In genomic region chr3:126104028-126104635, GRCh38 we compare ENCODE assay signal across 24 cellular contexts. TPM values are rescaled to one million over a fixed set of nuclear protein-coding genes. Genes with fewer than 3 reads are reported as not detected.
DNase-seq lines count a peak whose midpoint lies in the region; ATAC-seq and TF ChIP-seq lines count a peak whose summit lies in the region.
"Had no signal": no experiment of that assay in that cellular context is flagged by ENCODE, and none has a peak within 500 bp of the region (broad histone marks: within the 10 kb centered on the region; RNA-seq: fewer than 3 reads in every experiment).

No MANE protein-coding gene starts in this region.

- intact Hi-C loops in HCT116 (cut with micrococcal nuclease) (no loop called here), gastrocnemius medialis (cut with DNase I; ENCODE audit: low total_unique reads) (no loop called here)
- intact Hi-C loops in activated CD4-positive, alpha-beta T cell treated with anti-CD3 and anti-CD28 coated beads, Interleukin-2, amount 10 ng/mL, durations not matched to agents 24 days and 14 days (cut with micrococcal nuclease), result no loop called here

- RAD21 ChIA-PET in HCT116 (lab: Charles Lee; ENCODE audit: low non-redundant PET in 1 of 2, low total read pairs in 2 of 2, uncharacterized antibody in 2 of 2, unreplicated experiment in 2 of 2), result no interaction called here

- H3K9ac ChIP-seq in HCT116 (ENCODE audit: low read length), result no peak overlapping the region

- H4K20me1 ChIP-seq in HCT116 (ENCODE audit: insufficient read depth), result no peaks in the 10 kb centered on the region

- H3K4me3 ChIP-seq in BE2C (ENCODE audit: low read depth, low read length), result no peak overlapping the region
- H3K4me3 ChIP-seq in HCT116 (replicated peaks in 1 of 2; ENCODE audit: low read depth in 1 of 2, low read length in 2 of 2), result no peak overlapping the region
- no peak overlapping the region for H3K4me3 ChIP-seq in gastrocnemius medialis
- H3K4me3 ChIP-seq: heart right ventricle, K562, MG63, upper lobe of right lung had no signal

- H3K79me2 ChIP-seq in HCT116 (ENCODE audit: insufficient read depth, low read length), result no peaks in the 10 kb centered on the region

- TF ChIP-seq CTCF in BE2C (IDR thresholded peaks at IDR 0.05; ENCODE audit: low read depth, low read length), result 0 out of 2 replicates have a peak, but pooled peaks have one; percentile 1
- TF ChIP-seq CTCF in HCT116 (IDR thresholded peaks at IDR 0.05 in 2 of 3, conservative IDR thresholded peaks at IDR 0.05 in 1 of 3; ENCODE audit: borderline replicate concordance in 1 of 3, insufficient read depth in 1 of 3, low read depth in 2 of 3, low read length in 2 of 3), result no peak
- TF ChIP-seq CTCF in gastrocnemius medialis (IDR thresholded peaks at IDR 0.05 in 4 of 5, conservative IDR thresholded peaks at IDR 0.05 in 1 of 5), result no peak

- no peaks in the 10 kb centered on the region for H3K4me1 Mint-ChIP-seq in activated CD4-positive, alpha-beta T cell treated with anti-CD3 and anti-CD28 coated beads, Interleukin-2, amount 10 ng/mL, durations not matched to agents 24 days and 14 days
- H3K4me1 Mint-ChIP-seq: activated CD4-positive, alpha-beta T cell treated with anti-CD3 and anti-CD28 coated beads, Interleukin-2, amount 10 ng/mL, durations not matched to agents 7 days and 5 days; CD4-positive, alpha-beta memory T cell had no signal

- H3K4me3 Mint-ChIP-seq in activated CD4-positive, alpha-beta T cell treated with anti-CD3 and anti-CD28 coated beads, Interleukin-2, amount 10 ng/mL, durations not matched to agents 24 days and 14 days, result no peak overlapping the region
- H3K4me3 Mint-ChIP-seq: activated CD4-positive, alpha-beta T cell treated with anti-CD3 and anti-CD28 coated beads, Interleukin-2, amount 10 ng/mL, durations not matched to agents 7 days and 5 days; stimulated activated naive CD8-positive, alpha-beta T cell treated with anti-CD3 and anti-CD28 coated beads, Interleukin-15, Interleukin-2, amounts not matched to agents 100 ng/mL and 50 ng/mL, for 24 hours had no signal

- no peaks in the 10 kb centered on the region for H3K9me3 ChIP-seq in BE2C
- no peaks in the 10 kb centered on the region for H3K9me3 ChIP-seq in HCT116 (ENCODE audit: control insufficient read depth in 1 of 2, insufficient read depth in 1 of 2, low read depth in 1 of 2, low read length in 2 of 2)
- no peaks in the 10 kb centered on the region for H3K9me3 ChIP-seq in gastrocnemius medialis
- H3K9me3 ChIP-seq: heart right ventricle, MG63, upper lobe of right lung had no signal

- H3K27ac ChIP-seq in HCT116 (ENCODE audit: low read depth, low read length) (no peak overlapping the region), gastrocnemius medialis (peak overlapping the region; percentile 84 to 87 (median 84))
- H3K27ac ChIP-seq: upper lobe of right lung, VCaP had no signal

- H3K27me3 Mint-ChIP-seq in activated CD4-positive, alpha-beta T cell treated with anti-CD3 and anti-CD28 coated beads, Interleukin-2, amount 10 ng/mL, durations not matched to agents 24 days and 14 days, result no peaks in the 10 kb centered on the region
- H3K27me3 Mint-ChIP-seq: activated CD4-positive, alpha-beta T cell treated with anti-CD3 and anti-CD28 coated beads, Interleukin-2, amount 10 ng/mL, durations not matched to agents 7 days and 5 days; CD4-positive, alpha-beta memory T cell; stimulated activated naive CD8-positive, alpha-beta T cell treated with anti-CD3 and anti-CD28 coated beads, Interleukin-15, Interleukin-2, amounts not matched to agents 100 ng/mL and 50 ng/mL, for 24 hours had no signal

- TF ChIP-seq POLR2A in HCT116 (IDR thresholded peaks at IDR 0.05; ENCODE audit: borderline replicate concordance, extremely low read depth, insufficient read depth, insufficient read length), result no peak
- no peak for TF ChIP-seq POLR2A in gastrocnemius medialis (IDR thresholded peaks at IDR 0.05)

- H3K4me1 ChIP-seq in BE2C (no peaks in the 10 kb centered on the region), HCT116 (ENCODE audit: control insufficient read depth in 1 of 2, insufficient read depth in 2 of 2, low read length in 2 of 2) (no peaks in the 10 kb centered on the region), gastrocnemius medialis (peaks cover 59% of the 10 kb centered on the region in 2 donors)
- H3K4me1 ChIP-seq: upper lobe of right lung had no signal

- POLR2A ChIA-PET in HCT116 (lab: Charles Lee), result no interaction called here

- H3K36me3 ChIP-seq in BE2C, result no peaks in the 10 kb centered on the region
- no peaks in the 10 kb centered on the region for H3K36me3 ChIP-seq in HCT116 (ENCODE audit: control insufficient read depth in 1 of 2, insufficient read depth in 2 of 2, low read length in 2 of 2)
- H3K36me3 ChIP-seq in gastrocnemius medialis, result peaks cover 0 to 25% of the 10 kb centered on the region in 2 donors
- H3K36me3 ChIP-seq: MG63, upper lobe of right lung had no signal

- no peaks in the 10 kb centered on the region for H3K36me3 Mint-ChIP-seq in activated CD4-positive, alpha-beta T cell treated with anti-CD3 and anti-CD28 coated beads, Interleukin-2, amount 10 ng/mL, durations not matched to agents 24 days and 14 days (ENCODE audit: low read depth)
- H3K36me3 Mint-ChIP-seq: CD4-positive, alpha-beta memory T cell had no signal

- ATAC-seq in HCT116 (peak; percentile 6; the same call in 1 of the 2 replicates), gastrocnemius medialis (no peak)
- ATAC-seq: heart right ventricle, left ventricle myocardium superior, upper lobe of right lung had no signal

- no peak overlapping the region for H2AFZ ChIP-seq in HCT116 (ENCODE audit: low read depth, low read length, poor library complexity, severe bottlenecking)

- BruUV-seq in HCT116 (replicated peaks; lab: Mats Ljungman, UMichigan), result no TSS peak

- H3K9me2 ChIP-seq in HCT116 (ENCODE audit: insufficient read depth), result no peaks in the 10 kb centered on the region

- DNase-seq in BE2C, result no peak
- DNase-seq in HCT116 (ENCODE audit: low read depth, low spot score), result no peak
- DNase-seq in iPS-NIHi7 (ENCODE audit: extremely low spot score), result peak; percentile 5
- no peak for DNase-seq in gastrocnemius medialis
- no peak for DNase-seq in activated CD4-positive, alpha-beta T cell treated with anti-CD3 and anti-CD28 coated beads, Interleukin-2, amount 10 ng/mL, durations not matched to agents 24 days and 14 days
- no peak for DNase-seq in H4 (ENCODE audit: low spot score)
- DNase-seq in NCI-H1105 (lab: John Stamatoyannopoulos, UW), result no peak
- DNase-seq: activated CD4-positive, alpha-beta T cell treated with anti-CD3 and anti-CD28 coated beads, Interleukin-2, amount 10 ng/mL, durations not matched to agents 7 days and 5 days; activated naive CD4-positive, alpha-beta T cell; amniotic stem cell; CD4-positive, alpha-beta memory T cell; GDM1; heart right ventricle; left ventricle myocardium superior; MG63; NCI-H146; NCI-H2171; NCI-H524 treated with DMSO at 0.1 percent for 48 hours; stimulated activated CD4-positive, alpha-beta T cell treated with anti-CD3 and anti-CD28 coated beads, Interleukin-4, amount 100 ng/mL, for 24 hours; T-helper 2 cell; upper lobe of right lung had no signal

- in situ Hi-C loops in gastrocnemius medialis (cut with MboI; ENCODE audit: low sequenced_read_pairs in 4 of 4), result no loop called here

- CTCF ChIA-PET in HCT116 (lab: Charles Lee), result no interaction called here

- H3K27me3 ChIP-seq in BE2C, result no peaks in the 10 kb centered on the region
- no peaks in the 10 kb centered on the region for H3K27me3 ChIP-seq in HCT116 (ENCODE audit: insufficient read depth, low read length)
- H3K27me3 ChIP-seq in gastrocnemius medialis, result no peaks in the 10 kb centered on the region
- H3K27me3 ChIP-seq: heart right ventricle, MG63, upper lobe of right lung had no signal

- no peaks in the 10 kb centered on the region for H3K9me3 Mint-ChIP-seq in activated CD4-positive, alpha-beta T cell treated with anti-CD3 and anti-CD28 coated beads, Interleukin-2, amount 10 ng/mL, durations not matched to agents 24 days and 14 days
- H3K9me3 Mint-ChIP-seq: activated CD4-positive, alpha-beta T cell treated with anti-CD3 and anti-CD28 coated beads, Interleukin-2, amount 10 ng/mL, durations not matched to agents 7 days and 5 days; CD4-positive, alpha-beta memory T cell; stimulated activated naive CD8-positive, alpha-beta T cell treated with anti-CD3 and anti-CD28 coated beads, Interleukin-15, Interleukin-2, amounts not matched to agents 100 ng/mL and 50 ng/mL, for 24 hours had no signal

- no peak for TF ChIP-seq RAD21 in HCT116 (IDR thresholded peaks at IDR 0.05; ENCODE audit: low read depth)

- no peak overlapping the region for H3K4me2 ChIP-seq in HCT116 (ENCODE audit: low read length)

- no peak overlapping the region for H3K27ac Mint-ChIP-seq in activated CD4-positive, alpha-beta T cell treated with anti-CD3 and anti-CD28 coated beads, Interleukin-2, amount 10 ng/mL, durations not matched to agents 24 days and 14 days
- H3K27ac Mint-ChIP-seq: activated CD4-positive, alpha-beta T cell treated with anti-CD3 and anti-CD28 coated beads, Interleukin-2, amount 10 ng/mL, durations not matched to agents 7 days and 5 days; CD4-positive, alpha-beta memory T cell; stimulated activated naive CD8-positive, alpha-beta T cell treated with anti-CD3 and anti-CD28 coated beads, Interleukin-15, Interleukin-2, amounts not matched to agents 100 ng/mL and 50 ng/mL, for 24 hours had no signal

TF ChIP-seq in HCT116, 20 proteins besides CTCF, POLR2A, EP300 and RAD21 (continues in another document):
- no peak for TF ChIP-seq FOSL1 (IDR thresholded peaks at IDR 0.05; ENCODE audit: low read depth)
- no peak for TF ChIP-seq ZBTB33 (IDR thresholded peaks at IDR 0.05; ENCODE audit: extremely low read depth, insufficient replicate concordance, low read length)
- no peak for TF ChIP-seq EZH2 (IDR thresholded peaks at IDR 0.05)
- no peak for TF ChIP-seq JUND (IDR thresholded peaks at IDR 0.05)

RNA-seq across cellular contexts. Expression of gene SLC41A3, which starts 20.2 kb away (rescaled TPM):
- 47.6 TPM for polyA plus RNA-seq in BE2C (2012; ENCODE audit: insufficient read depth, insufficient read length, low read depth)
- total RNA-seq in HCT116 (2021; ENCODE audit: unreplicated experiment) (45.9 TPM), gastrocnemius medialis (10 to 100 TPM; 43.1 to 76.2 (median 56.7) TPM)
- polyA plus RNA-seq in HCT116 (2012), result 54.6 and 56.6 TPM in 2 replicates
- total RNA-seq in activated CD4-positive, alpha-beta T cell treated with anti-CD3 and anti-CD28 coated beads, Interleukin-2, amount 10 ng/mL, durations not matched to agents 24 days and 14 days, result 17.9 and 20.1 TPM in 2 replicates
- total RNA-seq in H4 (2014; rRNA removed; shearing (Covaris generic)), result 34.5 and 43.6 TPM in 2 replicates
